ENCODE assay signal across 30 cellular contexts in genomic region chr11:2631161-2631560, GRCh38.
"Had no signal": no experiment of that assay in that cellular context is flagged by ENCODE, and none has a peak within 500 bp of the region (broad histone marks: within the 10 kb centered on the region; RNA-seq: fewer than 3 reads in every experiment).

No MANE protein-coding gene starts in this region.

- H3K4me1 Mint-ChIP-seq: immature natural killer cell; naive B cell; natural killer cell; nephron progenitor cell; neural progenitor cell; stimulated activated naive B cell treated with anti-CD40 and anti-IgM and Interleukin-4, amounts not matched to agents 10 μg/mL and 1 μg/mL and 100 μg/mL, for 72 hours had no signal

- H3K9me3 ChIP-seq: testis, thyroid gland had no signal

- H3K4me3 ChIP-seq: left lung, lower lobe of right lung, neural progenitor cell, right atrium auricular region, right lobe of liver, skin epidermis, stomach, testis, thyroid gland, transverse colon, upper lobe of left lung, vagina had no signal

- H3K27me3 Mint-ChIP-seq: stimulated activated naive B cell treated with anti-CD40 and anti-IgM and Interleukin-4, amounts not matched to agents 10 μg/mL and 1 μg/mL and 100 μg/mL, for 72 hours had no signal

- ATAC-seq: left colon; left lung; lower lobe of right lung; natural killer cell; right lobe of liver; stimulated activated naive B cell treated with anti-CD40 and anti-IgM and Interleukin-4, amounts not matched to agents 10 μg/mL and 1 μg/mL and 100 μg/mL, for 72 hours; stimulated activated naive CD8-positive, alpha-beta T cell treated with anti-CD3 and anti-CD28 coated beads, Interleukin-15, Interleukin-2, amounts not matched to agents 100 U/mL and 50 U/mL, for 24 hours had no signal

- H3K27ac ChIP-seq: left lung, lower lobe of right lung, neural progenitor cell, neutrophil, parathyroid adenoma, right atrium auricular region, right lobe of liver, skin epidermis, stomach, testis, thyroid gland, transverse colon, upper lobe of left lung, vagina had no signal

- H3K4me1 ChIP-seq: left lung, lower lobe of right lung, neural progenitor cell, parathyroid adenoma, right atrium auricular region, right lobe of liver, stomach, testis, thyroid gland, transverse colon, upper lobe of left lung, vagina had no signal

- H3K36me3 ChIP-seq: left lung, lower lobe of right lung, neutrophil, right atrium auricular region, right lobe of liver, thyroid gland, transverse colon, vagina had no signal

- H3K27me3 ChIP-seq: left lung, neutrophil, right atrium auricular region, right lobe of liver, stomach, testis, thyroid gland, transverse colon, upper lobe of left lung, vagina had no signal

- DNase-seq: hypothalamus; immature natural killer cell; kidney; left colon; left lung; lower lobe of right lung; mammary epithelial cell; mesenchymal stem cell; naive B cell; natural killer cell; nephron progenitor cell; occipital lobe; right lobe of liver; stimulated activated CD4-positive, alpha-beta T cell treated with anti-CD3 and anti-CD28 coated beads, Interleukin-12 subunit alpha, Interleukin-12 subunit beta, amount 100 ng/mL, for 4 hours; stimulated activated CD4-positive, alpha-beta T cell treated with anti-CD3 and anti-CD28 coated beads, Interleukin-15, amount 100 ng/mL, for 24 hours; stimulated activated CD4-positive, alpha-beta T cell treated with anti-CD3 and anti-CD28 coated beads, Interleukin-2, amount 100 ng/mL, for 24 hours; stimulated activated CD4-positive, alpha-beta T cell treated with anti-CD3 and anti-CD28 coated beads, Interleukin-4, amount 100 ng/mL, for 1 hour; stimulated activated naive B cell treated with anti-CD40 and anti-IgM and Interleukin-4, amounts not matched to agents 10 μg/mL and 1 μg/mL and 100 μg/mL, for 72 hours; stimulated activated naive CD8-positive, alpha-beta T cell treated with anti-CD3 and anti-CD28 coated beads, Interleukin-15, Interleukin-2, amounts not matched to agents 100 U/mL and 50 U/mL, for 24 hours; stomach; testis; thyroid gland; transverse colon; upper lobe of left lung had no signal

- H3K4me3 Mint-ChIP-seq: immature natural killer cell; naive B cell; natural killer cell; nephron progenitor cell; neural progenitor cell; stimulated activated naive B cell treated with anti-CD40 and anti-IgM and Interleukin-4, amounts not matched to agents 10 μg/mL and 1 μg/mL and 100 μg/mL, for 72 hours had no signal

- H3K9ac ChIP-seq: neural progenitor cell, parathyroid adenoma had no signal

- H3K27ac Mint-ChIP-seq: immature natural killer cell; naive B cell; natural killer cell; nephron progenitor cell; neural progenitor cell; stimulated activated naive B cell treated with anti-CD40 and anti-IgM and Interleukin-4, amounts not matched to agents 10 μg/mL and 1 μg/mL and 100 μg/mL, for 72 hours had no signal
